Comparison of ENCODE assay signal across 30 cellular contexts in the genomic region with DNA sequence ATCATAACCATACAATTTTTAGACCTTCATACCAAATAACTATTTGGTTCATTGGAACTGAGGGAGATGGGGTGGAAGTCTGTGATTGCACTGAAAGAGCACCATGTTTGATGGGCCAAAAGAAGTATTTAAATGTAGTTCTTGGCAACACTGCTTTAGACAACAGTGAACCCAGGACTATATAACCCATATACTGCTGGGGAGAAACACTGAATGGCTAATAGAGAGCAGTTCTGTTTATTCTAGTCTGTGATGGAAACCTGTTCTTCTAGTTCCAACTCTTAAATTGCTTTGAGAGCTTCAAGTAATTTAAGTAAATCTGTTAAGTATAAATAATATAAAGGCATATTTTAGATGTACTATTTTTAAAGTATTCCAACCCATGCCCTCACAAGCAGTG.
DNase-seq lines count a peak whose midpoint lies in the region; ATAC-seq and TF ChIP-seq lines count a peak whose summit lies in the region.
"Had no signal": no experiment of that assay in that cellular context is flagged by ENCODE, and none has a peak within 500 bp of the region (broad histone marks: within the 10 kb centered on the region; RNA-seq: fewer than 3 reads in every experiment).

No MANE protein-coding gene starts in this region.

- no peaks in the 10 kb centered on the region for H3K9me3 ChIP-seq in body of pancreas
- H3K9me3 ChIP-seq: Peyer's patch, SJSA1, testis had no signal

- H3K27me3 ChIP-seq in body of pancreas (no peaks in the 10 kb centered on the region), rectal smooth muscle tissue (ENCODE audit: control insufficient read depth, insufficient read depth, low read length) (no peaks in the 10 kb centered on the region)
- H3K27me3 ChIP-seq: foreskin keratinocyte, neural progenitor cell, Peyer's patch, SJSA1, testis had no signal

- H3K27ac ChIP-seq in body of pancreas (peak overlapping the region in 3 of 4 donors; percentile 49 to 69 (median 62)), rectal smooth muscle tissue (ENCODE audit: low read depth, low read length) (peak overlapping the region; percentile 27)
- H3K27ac ChIP-seq: foreskin keratinocyte, neural progenitor cell, Peyer's patch, SJSA1, testis had no signal

- no peak for TF ChIP-seq CTCF in body of pancreas (IDR thresholded peaks at IDR 0.05)

- no peak overlapping the region for H3K9ac ChIP-seq in rectal smooth muscle tissue (ENCODE audit: low read length)
- H3K9ac ChIP-seq: neural progenitor cell had no signal

- DNase-seq in NCI-H748 (lab: John Stamatoyannopoulos, UW; ENCODE audit: unreplicated experiment): peak; percentile 19
- DNase-seq in NCI-H748 treated with DMSO at 0.1 percent for 48 hours (lab: John Stamatoyannopoulos, UW): no peak
- peak; percentile 23 for DNase-seq in HT-29 (ENCODE audit: low spot score)
- DNase-seq in body of pancreas: no peak
- DNase-seq in NCI-H146 treated with DMSO at 0.1 percent for 48 hours (lab: John Stamatoyannopoulos, UW; ENCODE audit: unreplicated experiment): no peak
- DNase-seq in H4 (ENCODE audit: low spot score): no peak
- DNase-seq in HCEC 1CT: no peak
- DNase-seq: activated CD4-positive, alpha-beta T cell treated with anti-CD3 and anti-CD28 coated beads for 36 hours; activated CD8-positive, alpha-beta T cell treated with anti-CD3 and anti-CD28 coated beads, Interleukin-2, amount 10 ng/mL, durations not matched to agents 7 days and 5 days; activated effector memory CD4-positive, alpha-beta T cell treated with Interleukin-2 at 50 U/mL for 16 hours; anterior cingulate cortex; CD4-positive, CD25-positive, alpha-beta regulatory T cell; cortex of kidney; foreskin keratinocyte; GDM1; H7; kidney glomerular epithelial cell; mammary epithelial cell; NCI-H2081 treated with DMSO at 0.1 percent for 48 hours; NCI-H524 treated with DMSO at 0.1 percent for 48 hours; Peyer's patch; posterior cingulate gyrus; stimulated activated CD4-positive, alpha-beta T cell treated with anti-CD3 and anti-CD28 coated beads, Interleukin-4, amount 100 ng/mL, for 24 hours; stimulated activated naive B cell treated with anti-CD40 and anti-IgM and Interleukin-4, amounts not matched to agents 10 μg/mL and 1 μg/mL and 100 μg/mL, for 72 hours; testis had no signal

- intact Hi-C loops in body of pancreas (cut with DNase I): no loop called here

- ATAC-seq in body of pancreas: no peak
- ATAC-seq: activated CD4-positive, alpha-beta T cell treated with anti-CD3 and anti-CD28 coated beads for 36 hours; activated CD8-positive, alpha-beta T cell treated with anti-CD3 and anti-CD28 coated beads, Interleukin-2, amount 10 ng/mL, durations not matched to agents 7 days and 5 days; esophagus mucosa; foreskin keratinocyte; sciatic nerve; stimulated activated naive B cell treated with anti-CD40 and anti-IgM and Interleukin-4, amounts not matched to agents 10 μg/mL and 1 μg/mL and 100 μg/mL, for 72 hours had no signal

- H3K4me1 ChIP-seq in body of pancreas (peaks cover 75% of the 10 kb centered on the region), rectal smooth muscle tissue (ENCODE audit: control insufficient read depth, insufficient read depth, low read length) (peaks cover 20% of the 10 kb centered on the region)
- H3K4me1 ChIP-seq: foreskin keratinocyte, Peyer's patch, SJSA1 had no signal

- no peaks in the 10 kb centered on the region for H3K36me3 ChIP-seq in body of pancreas (replicated peaks in 1 of 2; ENCODE audit: insufficient read depth in 1 of 2, low read depth in 2 of 2)
- H3K36me3 ChIP-seq in rectal smooth muscle tissue (ENCODE audit: control insufficient read depth, insufficient read depth, low read length): no peaks in the 10 kb centered on the region
- H3K36me3 ChIP-seq: neural progenitor cell, Peyer's patch had no signal

- TF ChIP-seq POLR2A in body of pancreas (IDR thresholded peaks at IDR 0.05): no peak

- H3K4me3 ChIP-seq in body of pancreas (no peak overlapping the region), rectal smooth muscle tissue (ENCODE audit: low read length) (no peak overlapping the region)
- H3K4me3 ChIP-seq: neural progenitor cell, Peyer's patch, SJSA1, testis had no signal

Comparison
In these comparisons a context has a peak if more than half of its experiments do, and no peak if none do; other contexts are left out.
1. DNase-seq: peak in NCI-H748 (single experiment) and HT-29 (single experiment); none in NCI-H748 treated with DMSO at 0.1 percent for 48 hours (single experiment), body of pancreas (0 of 4), NCI-H146 treated with DMSO at 0.1 percent for 48 hours (single experiment), H4 (single experiment) and HCEC 1CT (single experiment).